2 cellular contexts compared by ENCODE assay signal in the genomic region with DNA sequence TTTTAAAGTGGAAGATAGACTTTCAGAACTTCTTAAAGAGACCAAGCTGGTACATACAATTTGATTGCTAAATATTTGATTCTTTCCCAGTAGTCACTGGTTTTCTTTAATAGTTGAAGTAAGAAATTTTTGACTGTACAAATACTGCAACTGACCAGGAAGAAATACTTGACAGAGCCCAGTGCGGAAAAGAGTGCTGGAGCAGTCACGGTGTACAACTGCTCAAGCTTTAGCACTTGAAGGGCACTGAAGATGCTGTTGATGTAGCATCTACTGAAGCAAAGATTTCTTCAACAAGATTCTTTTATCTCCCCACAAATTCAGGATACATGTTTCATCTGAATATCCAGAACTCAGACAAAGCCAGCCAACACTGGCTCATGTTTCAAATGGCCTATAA.
TF ChIP-seq lines count a peak whose summit lies in the region.

No MANE protein-coding gene starts in this region.

TF ChIP-seq in HCT116, 20 proteins besides CTCF, POLR2A, EP300 and RAD21 (continued from another document):
- no peak for TF ChIP-seq POLR2AphosphoS5 (IDR thresholded peaks at IDR 0.05; ENCODE audit: low read depth, low read length)
- no peak for TF ChIP-seq CEBPB (IDR thresholded peaks at IDR 0.05; ENCODE audit: low read depth)
- no peak for TF ChIP-seq ELF1 (IDR thresholded peaks at IDR 0.05; ENCODE audit: borderline replicate concordance, low read depth)
- TF ChIP-seq YY1 (IDR thresholded peaks at IDR 0.05; ENCODE audit: extremely low read depth, insufficient replicate concordance, low read depth, low read length): no peak
- TF ChIP-seq FOSL1 (IDR thresholded peaks at IDR 0.05; ENCODE audit: low read depth): no peak
- TF ChIP-seq ZFX (IDR thresholded peaks at IDR 0.05): no peak
- TF ChIP-seq SIN3A (IDR thresholded peaks at IDR 0.05; ENCODE audit: low read depth): no peak
- TF ChIP-seq, protein P1, sequence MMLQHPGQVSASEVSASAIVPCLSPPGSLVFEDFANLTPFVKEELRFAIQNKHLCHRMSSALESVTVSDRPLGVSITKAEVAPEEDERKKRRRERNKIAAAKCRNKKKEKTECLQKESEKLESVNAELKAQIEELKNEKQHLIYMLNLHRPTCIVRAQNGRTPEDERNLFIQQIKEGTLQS (IDR thresholded peaks at IDR 0.05): no peak
- TF ChIP-seq CBX3 (IDR thresholded peaks at IDR 0.05; ENCODE audit: low read depth): no peak
- no peak for TF ChIP-seq TCF7L2 (IDR thresholded peaks at IDR 0.05; ENCODE audit: borderline replicate concordance, extremely low read depth, insufficient read depth, insufficient read length)
- TF ChIP-seq JUND (IDR thresholded peaks at IDR 0.05): no peak
- TF ChIP-seq SRF (IDR thresholded peaks at IDR 0.05; ENCODE audit: low read depth): no peak
- TF ChIP-seq, protein P2, sequence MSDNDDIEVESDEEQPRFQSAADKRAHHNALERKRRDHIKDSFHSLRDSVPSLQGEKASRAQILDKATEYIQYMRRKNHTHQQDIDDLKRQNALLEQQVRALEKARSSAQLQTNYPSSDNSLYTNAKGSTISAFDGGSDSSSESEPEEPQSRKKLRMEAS (IDR thresholded peaks at IDR 0.05): no peak

TF ChIP-seq in neural cell, 6 proteins besides CTCF, POLR2A, EP300 and RAD21 (continued from another document):
- TF ChIP-seq, protein P3, sequence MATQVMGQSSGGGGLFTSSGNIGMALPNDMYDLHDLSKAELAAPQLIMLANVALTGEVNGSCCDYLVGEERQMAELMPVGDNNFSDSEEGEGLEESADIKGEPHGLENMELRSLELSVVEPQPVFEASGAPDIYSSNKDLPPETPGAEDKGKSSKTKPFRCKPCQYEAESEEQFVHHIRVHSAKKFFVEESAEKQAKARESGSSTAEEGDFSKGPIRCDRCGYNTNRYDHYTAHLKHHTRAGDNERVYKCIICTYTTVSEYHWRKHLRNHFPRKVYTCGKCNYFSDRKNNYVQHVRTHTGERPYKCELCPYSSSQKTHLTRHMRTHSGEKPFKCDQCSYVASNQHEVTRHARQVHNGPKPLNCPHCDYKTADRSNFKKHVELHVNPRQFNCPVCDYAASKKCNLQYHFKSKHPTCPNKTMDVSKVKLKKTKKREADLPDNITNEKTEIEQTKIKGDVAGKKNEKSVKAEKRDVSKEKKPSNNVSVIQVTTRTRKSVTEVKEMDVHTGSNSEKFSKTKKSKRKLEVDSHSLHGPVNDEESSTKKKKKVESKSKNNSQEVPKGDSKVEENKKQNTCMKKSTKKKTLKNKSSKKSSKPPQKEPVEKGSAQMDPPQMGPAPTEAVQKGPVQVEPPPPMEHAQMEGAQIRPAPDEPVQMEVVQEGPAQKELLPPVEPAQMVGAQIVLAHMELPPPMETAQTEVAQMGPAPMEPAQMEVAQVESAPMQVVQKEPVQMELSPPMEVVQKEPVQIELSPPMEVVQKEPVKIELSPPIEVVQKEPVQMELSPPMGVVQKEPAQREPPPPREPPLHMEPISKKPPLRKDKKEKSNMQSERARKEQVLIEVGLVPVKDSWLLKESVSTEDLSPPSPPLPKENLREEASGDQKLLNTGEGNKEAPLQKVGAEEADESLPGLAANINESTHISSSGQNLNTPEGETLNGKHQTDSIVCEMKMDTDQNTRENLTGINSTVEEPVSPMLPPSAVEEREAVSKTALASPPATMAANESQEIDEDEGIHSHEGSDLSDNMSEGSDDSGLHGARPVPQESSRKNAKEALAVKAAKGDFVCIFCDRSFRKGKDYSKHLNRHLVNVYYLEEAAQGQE (IDR thresholded peaks at IDR 0.05; ENCODE audit: borderline replicate concordance): no peak
- TF ChIP-seq POLR2AphosphoS5 (IDR thresholded peaks at IDR 0.05) (no peak), MXI1 (conservative IDR thresholded peaks at IDR 0.05; ENCODE audit: poor library complexity, severe bottlenecking) (no peak), EZH2 (IDR thresholded peaks at IDR 0.05; ENCODE audit: borderline replicate concordance, insufficient read depth, low read length, poor library complexity, severe bottlenecking) (no peak), SMC3 (conservative IDR thresholded peaks at IDR 0.05; ENCODE audit: poor library complexity) (no peak)
